1 cellular context compared by ENCODE assay signal in genomic region chr10:98295401-98295811, GRCh38.
TF ChIP-seq lines count a peak whose summit lies in the region.

No MANE protein-coding gene starts in this region.

TF ChIP-seq in GM12878, 131 proteins besides CTCF, POLR2A, EP300 and RAD21 (continued from another document):
- TF ChIP-seq CUX1 (IDR thresholded peaks at IDR 0.05; ENCODE audit: insufficient replicate concordance, low read depth, low read length) (no peak), BACH1 (IDR thresholded peaks at IDR 0.05; ENCODE audit: borderline replicate concordance) (no peak), ZNF592 (IDR thresholded peaks at IDR 0.05) (no peak), SMAD1 (IDR thresholded peaks at IDR 0.05; ENCODE audit: low read depth, partially characterized antibody) (no peak)
